ENCODE assay signal across 9 cellular contexts in genomic region chr13:46165485-46166220, GRCh38. TPM values are rescaled to one million over a fixed set of nuclear protein-coding genes. Genes with fewer than 3 reads are reported as not detected.
DNase-seq lines count a peak whose midpoint lies in the region; ATAC-seq and TF ChIP-seq lines count a peak whose summit lies in the region.
"Had no signal": no experiment of that assay in that cellular context is flagged by ENCODE, and none has a peak within 500 bp of the region (broad histone marks: within the 10 kb centered on the region; RNA-seq: fewer than 3 reads in every experiment).

No MANE protein-coding gene starts in this region.

- DNase-seq in GM10266 (ENCODE audit: extremely low spot score) (peak; percentile 73), LNCaP clone FGC (ENCODE audit: low read depth) (no peak), posterior cingulate gyrus (no peak), progenitor cell of endocrine pancreas (ENCODE audit: low spot score, unreplicated experiment) (no peak), COLO829 (ENCODE audit: low spot score) (no peak), NCI-H1092 treated with DMSO at 0.1 percent for 48 hours (lab: John Stamatoyannopoulos, UW) (no peak)
- DNase-seq: H7 had no signal

- H3K9me3 Mint-ChIP-seq in dendritic cell treated with granulocyte-macrophage colony-stimulating factor and Interleukin-4, amounts not matched to agents 40 ng/mL and 50 ng/mL, for 4 days, result no peaks in the 10 kb centered on the region
- H3K9me3 Mint-ChIP-seq in progenitor cell of endocrine pancreas (ENCODE audit: low read depth), result peaks cover 4% of the 10 kb centered on the region

- H3K27ac Mint-ChIP-seq in dendritic cell treated with granulocyte-macrophage colony-stimulating factor and Interleukin-4, amounts not matched to agents 40 ng/mL and 50 ng/mL, for 4 days, result peak overlapping the region; percentile 25
- no peak overlapping the region for H3K27ac Mint-ChIP-seq in progenitor cell of endocrine pancreas

- peaks cover 80% of the 10 kb centered on the region for H3K4me1 Mint-ChIP-seq in dendritic cell treated with granulocyte-macrophage colony-stimulating factor and Interleukin-4, amounts not matched to agents 40 ng/mL and 50 ng/mL, for 4 days (ENCODE audit: low read depth)
- H3K4me1 Mint-ChIP-seq in progenitor cell of endocrine pancreas (ENCODE audit: low read depth), result peaks cover 9% of the 10 kb centered on the region

- no peaks in the 10 kb centered on the region for H3K27me3 Mint-ChIP-seq in dendritic cell treated with granulocyte-macrophage colony-stimulating factor and Interleukin-4, amounts not matched to agents 40 ng/mL and 50 ng/mL, for 4 days
- H3K27me3 Mint-ChIP-seq in progenitor cell of endocrine pancreas, result no peaks in the 10 kb centered on the region

- peak overlapping the region; percentile 30 for H3K4me3 ChIP-seq in LNCaP clone FGC (ENCODE audit: low read depth, low read length)

- intact Hi-C loops in dendritic cell treated with granulocyte-macrophage colony-stimulating factor and Interleukin-4, amounts not matched to agents 40 ng/mL and 50 ng/mL, for 4 days (cut with micrococcal nuclease), result no loop called here
- intact Hi-C loops in posterior cingulate gyrus (cut with DNase I), result no loop called here

- TF ChIP-seq CTCF in GM10266 (IDR thresholded peaks at IDR 0.05; ENCODE audit: control insufficient read depth, insufficient read depth, low read depth, missing control alignments) (no peak), LNCaP clone FGC (IDR thresholded peaks at IDR 0.05; ENCODE audit: control insufficient read depth, extremely low read depth, insufficient read depth) (no peak), progenitor cell of endocrine pancreas (IDR thresholded peaks at IDR 0.05; ENCODE audit: unreplicated experiment) (no peak)

- H3K36me3 Mint-ChIP-seq in dendritic cell treated with granulocyte-macrophage colony-stimulating factor and Interleukin-4, amounts not matched to agents 40 ng/mL and 50 ng/mL, for 4 days (ENCODE audit: low read depth), result peaks cover 74% of the 10 kb centered on the region
- peaks cover 1% of the 10 kb centered on the region for H3K36me3 Mint-ChIP-seq in progenitor cell of endocrine pancreas (ENCODE audit: insufficient read depth)

- H3K4me3 Mint-ChIP-seq in dendritic cell treated with granulocyte-macrophage colony-stimulating factor and Interleukin-4, amounts not matched to agents 40 ng/mL and 50 ng/mL, for 4 days, result no peak overlapping the region
- H3K4me3 Mint-ChIP-seq in progenitor cell of endocrine pancreas (ENCODE audit: low read depth), result no peak overlapping the region

- ATAC-seq in GM21423 (IDR thresholded peaks at IDR 0.05; ENCODE audit: unreplicated experiment), result peak; percentile 54

RNA-seq across cellular contexts. Expression of gene LCP1, which starts 16.3 kb away (rescaled TPM):
- total RNA-seq in progenitor cell of endocrine pancreas, result 8.3 and 17.0 TPM in 2 replicates

RNA-seq across cellular contexts. Expression of gene LRRC63, which starts 46.1 kb away (rescaled TPM):
- total RNA-seq in progenitor cell of endocrine pancreas, result 0.24 and 0.42 TPM in 2 replicates
- total RNA-seq: H7 had no signal
